In genomic region chr18:54926593-54927297, GRCh38 we compare ENCODE assay signal across 30 cellular contexts. TPM values are rescaled to one million over a fixed set of nuclear protein-coding genes. Genes with fewer than 3 reads are reported as not detected.
DNase-seq lines count a peak whose midpoint lies in the region; ATAC-seq and TF ChIP-seq lines count a peak whose summit lies in the region.
"Had no signal": no experiment of that assay in that cellular context is flagged by ENCODE, and none has a peak within 500 bp of the region (broad histone marks: within the 10 kb centered on the region; RNA-seq: fewer than 3 reads in every experiment).

No MANE protein-coding gene starts in this region.

- ATAC-seq in HG03469 (IDR thresholded peaks at IDR 0.05; ENCODE audit: unreplicated experiment) (no peak), HG02970 (IDR thresholded peaks at IDR 0.05; ENCODE audit: low FRiP score, unreplicated experiment) (no peak)
- ATAC-seq: A549, left lobe of liver had no signal

- H3K27me3 ChIP-seq in right atrium auricular region, result no peaks in the 10 kb centered on the region
- H3K27me3 ChIP-seq: adrenal gland, spleen, testis, vagina had no signal

- H3K4me1 ChIP-seq in right atrium auricular region, result no peaks in the 10 kb centered on the region
- H3K4me1 ChIP-seq: A549, adrenal gland, spleen, testis, vagina had no signal

- H3K4me3 ChIP-seq in AG10803 (ENCODE audit: low read length), result no peak overlapping the region
- H3K4me3 ChIP-seq in fibroblast of villous mesenchyme (ENCODE audit: low read depth, low read length), result no peak overlapping the region
- H3K4me3 ChIP-seq in right atrium auricular region, result no peak overlapping the region
- H3K4me3 ChIP-seq: A549, adrenal gland, spleen, testis, vagina had no signal

- H3K27ac ChIP-seq in right atrium auricular region, result no peak overlapping the region
- H3K27ac ChIP-seq: A549, adrenal gland, spleen, testis, vagina had no signal

- H3K9me3 ChIP-seq in right atrium auricular region, result no peaks in the 10 kb centered on the region
- H3K9me3 ChIP-seq: A549, adrenal gland, spleen, testis, vagina had no signal

- DNase-seq in AG10803 (ENCODE audit: low read depth) (peak; percentile 9), M059J (ENCODE audit: low read depth) (peak; percentile 33), astrocyte of the hippocampus (ENCODE audit: low read depth, low spot score) (peak; percentile 10), fibroblast of villous mesenchyme (ENCODE audit: low read depth) (peak; percentile 45), right atrium auricular region (ENCODE audit: low spot score) (no peak), NCI-H69 (lab: John Stamatoyannopoulos, UW) (no peak)
- DNase-seq: activated CD8-positive, alpha-beta memory T cell treated with anti-CD3 and anti-CD28 coated beads for 24 hours; activated naive CD4-positive, alpha-beta T cell; activated T-cell treated with anti-CD3 and anti-CD28 coated beads, Interleukin-2, amount 50 U/mL, for 1 hour; adrenal gland; caudate nucleus; dermis blood vessel endothelial cell; DMS79 treated with DMSO at 0.1 percent for 48 hours; foreskin melanocyte; H9; NCI-H1105 treated with DMSO at 0.1 percent for 48 hours; NCI-H2029; NCI-H2227 treated with DMSO at 0.1 percent for 48 hours; NCI-H774; Right ventricle myocardium superior; spleen; stimulated activated CD4-positive, alpha-beta T cell treated with anti-CD3 and anti-CD28 coated beads, Interleukin-4, amount 100 ng/mL, for 24 hours; stimulated activated naive CD4-positive, alpha-beta T cell; SW 1271; testis had no signal

- H3K36me3 ChIP-seq in right atrium auricular region, result no peaks in the 10 kb centered on the region
- H3K36me3 ChIP-seq: adrenal gland, vagina had no signal

- TF ChIP-seq CTCF in AG10803 (conservative IDR thresholded peaks at IDR 0.05; ENCODE audit: low read length) (no peak), fibroblast of villous mesenchyme (IDR thresholded peaks at IDR 0.05; ENCODE audit: insufficient read depth, low read depth, low read length) (no peak), right atrium auricular region (IDR thresholded peaks at IDR 0.05) (no peak)

RNA-seq across cellular contexts. Expression of gene CCDC68, which starts 32.5 kb away (rescaled TPM):
- 0.05 and 0.30 TPM in 2 replicates for total RNA-seq in M059J (2014; rRNA removed; shearing (Covaris generic))
- total RNA-seq in fibroblast of villous mesenchyme, result 3.5 and 9.1 TPM in 2 replicates
- total RNA-seq in right atrium auricular region, result 1 to 10 TPM; 7.3 to 8.0 TPM
- total RNA-seq: H9 had no signal

Comparison
In these comparisons a context has a peak if more than half of its experiments do, and no peak if none do; other contexts are left out.
1. DNase-seq: peak in AG10803 (single experiment), M059J (single experiment), astrocyte of the hippocampus (single experiment) and fibroblast of villous mesenchyme (single experiment); none in right atrium auricular region (single experiment) and NCI-H69 (single experiment).